In the genomic region with DNA sequence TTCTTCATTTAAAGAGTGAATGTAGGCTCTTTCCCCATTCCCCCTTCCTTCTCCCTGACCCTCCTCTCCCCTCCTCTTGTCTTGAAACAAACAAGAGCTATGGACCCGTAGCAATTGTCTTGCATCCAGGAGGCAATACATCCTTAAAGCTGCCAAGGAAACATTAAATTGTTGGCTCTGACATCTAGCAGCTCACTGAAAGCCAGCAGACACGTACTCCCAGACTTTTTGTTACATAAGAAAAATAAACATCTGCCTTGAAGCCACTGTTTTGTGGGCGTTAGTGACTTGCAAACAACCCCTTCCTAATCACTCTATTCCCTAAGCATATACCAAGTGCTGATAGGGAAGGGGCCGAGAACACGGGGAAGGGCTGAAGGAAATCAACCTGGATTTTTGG, we compare ENCODE assay signal across 1 cellular context.
TF ChIP-seq lines count a peak whose summit lies in the region.

No MANE protein-coding gene starts in this region.

TF ChIP-seq in H1, 55 proteins besides CTCF, POLR2A, EP300 and RAD21:
- TF ChIP-seq NRF1 (IDR thresholded peaks at IDR 0.05; ENCODE audit: low read depth, low read length) (no peak), BRCA1 (IDR thresholded peaks at IDR 0.05; ENCODE audit: low read depth, low read length) (no peak), CEBPB (IDR thresholded peaks at IDR 0.05; ENCODE audit: low read depth, low read length) (no peak), SIX5 (IDR thresholded peaks at IDR 0.05; ENCODE audit: low read depth, low read length) (no peak), ZNF274 (IDR thresholded peaks at IDR 0.05; ENCODE audit: borderline replicate concordance, extremely low read depth, low read length) (no peak), RFX5 (IDR thresholded peaks at IDR 0.05; ENCODE audit: borderline replicate concordance, low read depth, low read length) (no peak), TCF12 (IDR thresholded peaks at IDR 0.05; ENCODE audit: low read depth, low read length) (no peak), FOSL1 (IDR thresholded peaks at IDR 0.05; ENCODE audit: insufficient read depth, low read depth, low read length) (no peak), POLR2AphosphoS5 (IDR thresholded peaks at IDR 0.05; ENCODE audit: low read depth, low read length) (no peak), SUZ12 (IDR thresholded peaks at IDR 0.05; ENCODE audit: low read length) (no peak), KDM4A (IDR thresholded peaks at IDR 0.05; ENCODE audit: low read depth, low read length, severe bottlenecking) (no peak), HDAC2 (IDR thresholded peaks at IDR 0.05; ENCODE audit: borderline replicate concordance in 1 of 2, low read depth in 2 of 2, low read length in 2 of 2) (no peak), KDM5A (IDR thresholded peaks at IDR 0.05; ENCODE audit: low read length) (no peak)
- TF ChIP-seq, protein P1, sequence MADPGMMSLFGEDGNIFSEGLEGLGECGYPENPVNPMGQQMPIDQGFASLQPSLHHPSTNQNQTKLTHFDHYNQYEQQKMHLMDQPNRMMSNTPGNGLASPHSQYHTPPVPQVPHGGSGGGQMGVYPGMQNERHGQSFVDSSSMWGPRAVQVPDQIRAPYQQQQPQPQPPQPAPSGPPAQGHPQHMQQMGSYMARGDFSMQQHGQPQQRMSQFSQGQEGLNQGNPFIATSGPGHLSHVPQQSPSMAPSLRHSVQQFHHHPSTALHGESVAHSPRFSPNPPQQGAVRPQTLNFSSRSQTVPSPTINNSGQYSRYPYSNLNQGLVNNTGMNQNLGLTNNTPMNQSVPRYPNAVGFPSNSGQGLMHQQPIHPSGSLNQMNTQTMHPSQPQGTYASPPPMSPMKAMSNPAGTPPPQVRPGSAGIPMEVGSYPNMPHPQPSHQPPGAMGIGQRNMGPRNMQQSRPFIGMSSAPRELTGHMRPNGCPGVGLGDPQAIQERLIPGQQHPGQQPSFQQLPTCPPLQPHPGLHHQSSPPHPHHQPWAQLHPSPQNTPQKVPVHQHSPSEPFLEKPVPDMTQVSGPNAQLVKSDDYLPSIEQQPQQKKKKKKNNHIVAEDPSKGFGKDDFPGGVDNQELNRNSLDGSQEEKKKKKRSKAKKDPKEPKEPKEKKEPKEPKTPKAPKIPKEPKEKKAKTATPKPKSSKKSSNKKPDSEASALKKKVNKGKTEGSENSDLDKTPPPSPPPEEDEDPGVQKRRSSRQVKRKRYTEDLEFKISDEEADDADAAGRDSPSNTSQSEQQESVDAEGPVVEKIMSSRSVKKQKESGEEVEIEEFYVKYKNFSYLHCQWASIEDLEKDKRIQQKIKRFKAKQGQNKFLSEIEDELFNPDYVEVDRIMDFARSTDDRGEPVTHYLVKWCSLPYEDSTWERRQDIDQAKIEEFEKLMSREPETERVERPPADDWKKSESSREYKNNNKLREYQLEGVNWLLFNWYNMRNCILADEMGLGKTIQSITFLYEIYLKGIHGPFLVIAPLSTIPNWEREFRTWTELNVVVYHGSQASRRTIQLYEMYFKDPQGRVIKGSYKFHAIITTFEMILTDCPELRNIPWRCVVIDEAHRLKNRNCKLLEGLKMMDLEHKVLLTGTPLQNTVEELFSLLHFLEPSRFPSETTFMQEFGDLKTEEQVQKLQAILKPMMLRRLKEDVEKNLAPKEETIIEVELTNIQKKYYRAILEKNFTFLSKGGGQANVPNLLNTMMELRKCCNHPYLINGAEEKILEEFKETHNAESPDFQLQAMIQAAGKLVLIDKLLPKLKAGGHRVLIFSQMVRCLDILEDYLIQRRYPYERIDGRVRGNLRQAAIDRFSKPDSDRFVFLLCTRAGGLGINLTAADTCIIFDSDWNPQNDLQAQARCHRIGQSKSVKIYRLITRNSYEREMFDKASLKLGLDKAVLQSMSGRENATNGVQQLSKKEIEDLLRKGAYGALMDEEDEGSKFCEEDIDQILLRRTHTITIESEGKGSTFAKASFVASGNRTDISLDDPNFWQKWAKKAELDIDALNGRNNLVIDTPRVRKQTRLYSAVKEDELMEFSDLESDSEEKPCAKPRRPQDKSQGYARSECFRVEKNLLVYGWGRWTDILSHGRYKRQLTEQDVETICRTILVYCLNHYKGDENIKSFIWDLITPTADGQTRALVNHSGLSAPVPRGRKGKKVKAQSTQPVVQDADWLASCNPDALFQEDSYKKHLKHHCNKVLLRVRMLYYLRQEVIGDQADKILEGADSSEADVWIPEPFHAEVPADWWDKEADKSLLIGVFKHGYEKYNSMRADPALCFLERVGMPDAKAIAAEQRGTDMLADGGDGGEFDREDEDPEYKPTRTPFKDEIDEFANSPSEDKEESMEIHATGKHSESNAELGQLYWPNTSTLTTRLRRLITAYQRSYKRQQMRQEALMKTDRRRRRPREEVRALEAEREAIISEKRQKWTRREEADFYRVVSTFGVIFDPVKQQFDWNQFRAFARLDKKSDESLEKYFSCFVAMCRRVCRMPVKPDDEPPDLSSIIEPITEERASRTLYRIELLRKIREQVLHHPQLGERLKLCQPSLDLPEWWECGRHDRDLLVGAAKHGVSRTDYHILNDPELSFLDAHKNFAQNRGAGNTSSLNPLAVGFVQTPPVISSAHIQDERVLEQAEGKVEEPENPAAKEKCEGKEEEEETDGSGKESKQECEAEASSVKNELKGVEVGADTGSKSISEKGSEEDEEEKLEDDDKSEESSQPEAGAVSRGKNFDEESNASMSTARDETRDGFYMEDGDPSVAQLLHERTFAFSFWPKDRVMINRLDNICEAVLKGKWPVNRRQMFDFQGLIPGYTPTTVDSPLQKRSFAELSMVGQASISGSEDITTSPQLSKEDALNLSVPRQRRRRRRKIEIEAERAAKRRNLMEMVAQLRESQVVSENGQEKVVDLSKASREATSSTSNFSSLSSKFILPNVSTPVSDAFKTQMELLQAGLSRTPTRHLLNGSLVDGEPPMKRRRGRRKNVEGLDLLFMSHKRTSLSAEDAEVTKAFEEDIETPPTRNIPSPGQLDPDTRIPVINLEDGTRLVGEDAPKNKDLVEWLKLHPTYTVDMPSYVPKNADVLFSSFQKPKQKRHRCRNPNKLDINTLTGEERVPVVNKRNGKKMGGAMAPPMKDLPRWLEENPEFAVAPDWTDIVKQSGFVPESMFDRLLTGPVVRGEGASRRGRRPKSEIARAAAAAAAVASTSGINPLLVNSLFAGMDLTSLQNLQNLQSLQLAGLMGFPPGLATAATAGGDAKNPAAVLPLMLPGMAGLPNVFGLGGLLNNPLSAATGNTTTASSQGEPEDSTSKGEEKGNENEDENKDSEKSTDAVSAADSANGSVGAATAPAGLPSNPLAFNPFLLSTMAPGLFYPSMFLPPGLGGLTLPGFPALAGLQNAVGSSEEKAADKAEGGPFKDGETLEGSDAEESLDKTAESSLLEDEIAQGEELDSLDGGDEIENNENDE (IDR thresholded peaks at IDR 0.05; ENCODE audit: insufficient replicate concordance, low read length) = no peak
- TF ChIP-seq, protein P2, sequence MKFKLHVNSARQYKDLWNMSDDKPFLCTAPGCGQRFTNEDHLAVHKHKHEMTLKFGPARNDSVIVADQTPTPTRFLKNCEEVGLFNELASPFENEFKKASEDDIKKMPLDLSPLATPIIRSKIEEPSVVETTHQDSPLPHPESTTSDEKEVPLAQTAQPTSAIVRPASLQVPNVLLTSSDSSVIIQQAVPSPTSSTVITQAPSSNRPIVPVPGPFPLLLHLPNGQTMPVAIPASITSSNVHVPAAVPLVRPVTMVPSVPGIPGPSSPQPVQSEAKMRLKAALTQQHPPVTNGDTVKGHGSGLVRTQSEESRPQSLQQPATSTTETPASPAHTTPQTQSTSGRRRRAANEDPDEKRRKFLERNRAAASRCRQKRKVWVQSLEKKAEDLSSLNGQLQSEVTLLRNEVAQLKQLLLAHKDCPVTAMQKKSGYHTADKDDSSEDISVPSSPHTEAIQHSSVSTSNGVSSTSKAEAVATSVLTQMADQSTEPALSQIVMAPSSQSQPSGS (IDR thresholded peaks at IDR 0.05; ENCODE audit: low read length) = no peak
- TF ChIP-seq, protein P3, sequence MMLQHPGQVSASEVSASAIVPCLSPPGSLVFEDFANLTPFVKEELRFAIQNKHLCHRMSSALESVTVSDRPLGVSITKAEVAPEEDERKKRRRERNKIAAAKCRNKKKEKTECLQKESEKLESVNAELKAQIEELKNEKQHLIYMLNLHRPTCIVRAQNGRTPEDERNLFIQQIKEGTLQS (IDR thresholded peaks at IDR 0.05; ENCODE audit: insufficient read depth, low read depth, low read length) = no peak
- TF ChIP-seq, protein P4, sequence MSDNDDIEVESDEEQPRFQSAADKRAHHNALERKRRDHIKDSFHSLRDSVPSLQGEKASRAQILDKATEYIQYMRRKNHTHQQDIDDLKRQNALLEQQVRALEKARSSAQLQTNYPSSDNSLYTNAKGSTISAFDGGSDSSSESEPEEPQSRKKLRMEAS (IDR thresholded peaks at IDR 0.05) = no peak
